7 cellular contexts compared by ENCODE assay signal in the genomic region with DNA sequence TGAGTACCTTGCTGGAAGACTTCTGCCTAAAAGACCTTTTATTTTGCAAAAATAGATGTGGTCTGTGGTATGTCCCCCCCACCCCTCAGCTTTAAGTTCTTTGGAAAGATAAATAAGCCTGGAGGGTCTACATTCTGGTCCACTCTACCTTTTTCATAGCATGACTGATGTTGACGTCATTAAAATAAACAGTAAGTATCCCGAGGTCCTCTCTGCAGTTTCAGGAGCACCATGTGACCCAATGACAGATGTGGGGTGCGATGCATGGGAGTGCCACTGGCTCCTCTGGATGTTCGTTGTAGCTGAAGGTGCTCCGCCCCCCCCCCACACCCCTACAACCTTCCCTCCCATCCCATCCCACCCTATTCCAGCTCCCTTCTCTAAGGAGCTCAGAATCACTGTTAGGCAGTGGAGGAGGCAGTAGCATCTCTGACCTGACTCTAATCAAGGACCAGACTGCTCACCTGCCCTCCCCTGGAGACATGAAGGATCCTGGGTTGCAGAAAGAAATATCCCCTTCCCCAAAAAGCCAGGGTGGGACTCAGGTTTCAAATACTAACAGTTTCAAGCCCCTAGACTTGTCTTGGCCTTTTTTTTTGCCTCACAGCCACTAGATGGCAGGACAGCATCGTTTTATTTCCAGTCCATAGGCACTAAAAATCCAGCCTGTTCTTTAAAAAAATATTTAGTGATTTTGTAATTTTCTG. TPM values are rescaled to one million over a fixed set of nuclear protein-coding genes. Genes with fewer than 3 reads are reported as not detected.
A peak's percentile ranks its signal among the peaks of the same experiment; 100 is the strongest.
DNase-seq lines count a peak whose midpoint lies in the region; TF ChIP-seq lines count a peak whose summit lies in the region.

No MANE protein-coding gene starts in this region.

- H3K36me3 ChIP-seq in H7 (replicated peaks; ENCODE audit: control insufficient read depth, insufficient read depth, low read length): no peaks in the 10 kb centered on the region

- TF ChIP-seq CTCF in epithelial cell of proximal tubule (conservative IDR thresholded peaks at IDR 0.05; ENCODE audit: low read depth, low read length): peak; percentile 81
- TF ChIP-seq CTCF in nephron (IDR thresholded peaks at IDR 0.05; ENCODE audit: unreplicated experiment in 3 of 3): peak; percentile 59 to 71 (median 69)

- H3K27me3 Mint-ChIP-seq in nephron (ENCODE audit: low read depth): no peaks in the 10 kb centered on the region

- H3K4me3 Mint-ChIP-seq in nephron: no peak overlapping the region

- no peaks in the 10 kb centered on the region for H3K27me3 ChIP-seq in H7 (ENCODE audit: control insufficient read depth, insufficient read depth, low read length)

- intact Hi-C loops in posterior vena cava (cut with DNase I): no loop called here

- H3K9me3 Mint-ChIP-seq in nephron: no peaks in the 10 kb centered on the region

- no peak overlapping the region for H3K27ac Mint-ChIP-seq in nephron

- DNase-seq in DMS53 (lab: John Stamatoyannopoulos, UW): peak; percentile 69
- DNase-seq in H7: peak; percentile 40
- peak; percentile 27 for DNase-seq in RPMI8226
- no peak for DNase-seq in epithelial cell of proximal tubule (ENCODE audit: low read depth)
- DNase-seq in occipital lobe (lab: John Stamatoyannopoulos, UW): no peak
- no peak for DNase-seq in posterior vena cava (ENCODE audit: low spot score)

- H3K36me3 Mint-ChIP-seq in nephron (ENCODE audit: low read depth): peaks cover 15% of the 10 kb centered on the region

- peaks cover 24% of the 10 kb centered on the region for H3K4me1 Mint-ChIP-seq in nephron

- no peak overlapping the region for H3K4me3 ChIP-seq in H7 (ENCODE audit: insufficient read depth, low read depth, low read length)
- no peak overlapping the region for H3K4me3 ChIP-seq in epithelial cell of proximal tubule (ENCODE audit: low read depth, low read length)

RNA-seq across cellular contexts. Expression of a gene that starts 25.1 kb away (rescaled TPM):
- total RNA-seq in H7 (2014; rRNA removed; shearing (Covaris generic)): 4.9 and 6.9 TPM in 2 replicates
- 16.5 and 29.0 TPM in 2 replicates for total RNA-seq in epithelial cell of proximal tubule
- 3.9 TPM for total RNA-seq in occipital lobe
- 10 to 100 TPM; 12.5 to 20.1 TPM for total RNA-seq in posterior vena cava

RNA-seq across cellular contexts. Expression of a gene that starts 40.9 kb away (rescaled TPM):
- total RNA-seq in H7 (2014; rRNA removed; shearing (Covaris generic)): 0.03 TPM in 1 of 2 replicates, not detected in the other
- total RNA-seq in epithelial cell of proximal tubule (not detected in 2 replicates), occipital lobe (0.31 TPM), posterior vena cava (under 1 TPM in 1 of 2 donors, not detected in 1; 0.09 TPM)

RNA-seq across cellular contexts. Expression of a gene that starts 46.7 kb away (rescaled TPM):
- not detected in 2 replicates for total RNA-seq in H7 (2014; rRNA removed; shearing (Covaris generic))
- total RNA-seq in epithelial cell of proximal tubule: not detected in 2 replicates
- not detected for total RNA-seq in occipital lobe
- not detected for total RNA-seq in posterior vena cava

Comparison
In these comparisons a context has a peak if more than half of its experiments do, and no peak if none do; other contexts are left out.
1. DNase-seq: peak in DMS53 (single experiment), H7 (single experiment) and RPMI8226 (single experiment); none in epithelial cell of proximal tubule (single experiment), occipital lobe (single experiment) and posterior vena cava (single experiment).